10 cellular contexts compared by ENCODE assay signal in the genomic region with DNA sequence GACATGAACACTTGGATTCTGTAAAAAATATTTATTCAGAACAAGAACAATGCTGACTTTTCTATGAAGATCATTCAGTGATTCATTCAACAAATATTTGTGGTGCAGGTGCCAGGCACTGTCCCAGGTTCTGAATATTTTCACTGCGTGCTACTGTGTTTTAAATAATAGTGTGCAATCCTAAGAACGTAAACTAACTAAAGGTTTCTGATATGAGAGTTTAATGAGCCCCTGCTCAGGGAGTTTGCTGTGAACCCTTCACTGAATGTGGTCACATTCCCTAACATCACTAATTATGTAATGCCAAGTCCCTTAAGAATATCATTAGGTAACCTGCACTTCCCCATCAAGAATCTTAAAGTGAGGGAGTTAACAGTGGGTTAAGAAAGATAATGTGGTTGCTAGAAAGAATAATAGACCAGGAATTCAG. TPM values are rescaled to one million over a fixed set of nuclear protein-coding genes. Genes with fewer than 3 reads are reported as not detected.
A peak's percentile ranks its signal among the peaks of the same experiment; 100 is the strongest.
DNase-seq lines count a peak whose midpoint lies in the region; ATAC-seq and TF ChIP-seq lines count a peak whose summit lies in the region.
"Had no signal": no experiment of that assay in that cellular context is flagged by ENCODE, and none has a peak within 500 bp of the region (broad histone marks: within the 10 kb centered on the region; RNA-seq: fewer than 3 reads in every experiment).

No MANE protein-coding gene starts in this region.

- 14% methylated on average over 2 of the region's 2 CpGs for WGBS in liver

- H3K27ac ChIP-seq in liver (ENCODE audit: low read depth in 1 of 2, low read length in 2 of 2) = no peak overlapping the region

- TF ChIP-seq RAD21 in liver (IDR thresholded peaks at IDR 0.05) = no peak

- no peaks in the 10 kb centered on the region for H3K9me3 ChIP-seq in liver (ENCODE audit: control insufficient read depth in 4 of 4, low read length in 3 of 4)

- no peak overlapping the region for H3K4me3 ChIP-seq in liver (ENCODE audit: low read depth in 1 of 3, low read length in 3 of 3)

- peak overlapping the region; percentile 14 for H3K4me3 Mint-ChIP-seq in activated naive CD8-positive, alpha-beta T cell treated with anti-CD3 and anti-CD28 coated beads, Interleukin-2, amount 50 U/mL, for 24 hours

- H3K9ac ChIP-seq in liver (ENCODE audit: low read depth in 1 of 2, low read length in 2 of 2) = no peak overlapping the region

- DNase-seq in COLO829 (ENCODE audit: low spot score) (peak; percentile 82), LHCN-M2 (ENCODE audit: low read depth) (peak; percentile 46), NCI-H524 (lab: John Stamatoyannopoulos, UW) (no peak), HEK293T (ENCODE audit: extremely low spot score) (no peak)
- DNase-seq in activated naive CD8-positive, alpha-beta T cell treated with anti-CD3 and anti-CD28 coated beads, Interleukin-2, amount 50 U/mL, for 24 hours = no peak

- no peaks in the 10 kb centered on the region for H3K36me3 Mint-ChIP-seq in activated naive CD8-positive, alpha-beta T cell treated with anti-CD3 and anti-CD28 coated beads, Interleukin-2, amount 50 U/mL, for 24 hours (ENCODE audit: low read depth)

- H3K9me3 Mint-ChIP-seq in activated naive CD8-positive, alpha-beta T cell treated with anti-CD3 and anti-CD28 coated beads, Interleukin-2, amount 50 U/mL, for 24 hours = no peaks in the 10 kb centered on the region
- H3K9me3 Mint-ChIP-seq: central memory CD8-positive, alpha-beta T cell had no signal

- H3K4me1 Mint-ChIP-seq in activated naive CD8-positive, alpha-beta T cell treated with anti-CD3 and anti-CD28 coated beads, Interleukin-2, amount 50 U/mL, for 24 hours = peaks cover 12% of the 10 kb centered on the region

- no peak for TF ChIP-seq CTCF in liver (IDR thresholded peaks at IDR 0.05; ENCODE audit: low read depth, low read length, missing input control)

- H3K27me3 ChIP-seq in liver (ENCODE audit: control insufficient read depth in 4 of 4, insufficient read depth in 4 of 4, low read length in 3 of 4) = no peaks in the 10 kb centered on the region

- CTCF ChIA-PET in HEK293T (lab: Yijun Ruan, JAX) = no interaction called here

- no peak overlapping the region for H3K27ac Mint-ChIP-seq in activated naive CD8-positive, alpha-beta T cell treated with anti-CD3 and anti-CD28 coated beads, Interleukin-2, amount 50 U/mL, for 24 hours

- peaks cover 16% of the 10 kb centered on the region for H3K27me3 Mint-ChIP-seq in activated naive CD8-positive, alpha-beta T cell treated with anti-CD3 and anti-CD28 coated beads, Interleukin-2, amount 50 U/mL, for 24 hours

- POLR2A ChIA-PET in HEK293T (lab: Yijun Ruan, JAX) = no interaction called here

- H3K36me3 ChIP-seq in liver (ENCODE audit: control insufficient read depth in 4 of 4, insufficient read depth in 3 of 4, low read depth in 1 of 4, low read length in 3 of 4) = no peaks in the 10 kb centered on the region

- no peak for ATAC-seq in activated naive CD8-positive, alpha-beta T cell treated with anti-CD3 and anti-CD28 coated beads, Interleukin-2, amount 50 U/mL, for 24 hours
- no peak for ATAC-seq in GM19324 (IDR thresholded peaks at IDR 0.05; ENCODE audit: low FRiP score, unreplicated experiment)
- ATAC-seq in HG02678 (IDR thresholded peaks at IDR 0.05; ENCODE audit: unreplicated experiment) = no peak
- ATAC-seq: Panc1 had no signal

- peaks cover 2 to 27% (median 12%) of the 10 kb centered on the region in 4 donors for H3K4me1 ChIP-seq in liver (ENCODE audit: control insufficient read depth in 4 of 4, insufficient read depth in 4 of 4, low read length in 3 of 4)

TF ChIP-seq in liver, 16 proteins besides CTCF, POLR2A, EP300 and RAD21 (continues in another document):
- TF ChIP-seq FOXA1 (IDR thresholded peaks at IDR 0.05) (no peak), NR2F2 (IDR thresholded peaks at IDR 0.05) (no peak), RXRA (IDR thresholded peaks at IDR 0.05) (no peak), TAF1 (conservative IDR thresholded peaks at IDR 0.05) (no peak), HNF4G (IDR thresholded peaks at IDR 0.05) (no peak), SP1 (IDR thresholded peaks at IDR 0.05) (no peak), GABPA (IDR thresholded peaks at IDR 0.05 in 1 of 2, conservative IDR thresholded peaks at IDR 0.05 in 1 of 2) (no peak), HNF4A (conservative IDR thresholded peaks at IDR 0.05) (peak; percentile 8 to 10), JUND (IDR thresholded peaks at IDR 0.05) (peak; percentile 96 to 98)
- TF ChIP-seq, protein P1, sequence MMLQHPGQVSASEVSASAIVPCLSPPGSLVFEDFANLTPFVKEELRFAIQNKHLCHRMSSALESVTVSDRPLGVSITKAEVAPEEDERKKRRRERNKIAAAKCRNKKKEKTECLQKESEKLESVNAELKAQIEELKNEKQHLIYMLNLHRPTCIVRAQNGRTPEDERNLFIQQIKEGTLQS (IDR thresholded peaks at IDR 0.05) = peak; percentile 75
- TF ChIP-seq, protein P2, sequence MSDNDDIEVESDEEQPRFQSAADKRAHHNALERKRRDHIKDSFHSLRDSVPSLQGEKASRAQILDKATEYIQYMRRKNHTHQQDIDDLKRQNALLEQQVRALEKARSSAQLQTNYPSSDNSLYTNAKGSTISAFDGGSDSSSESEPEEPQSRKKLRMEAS (IDR thresholded peaks at IDR 0.05) = no peak

TF ChIP-seq in HEK293T, 16 proteins besides CTCF, POLR2A, EP300 and RAD21:
- no peak for TF ChIP-seq ZNF384 (IDR thresholded peaks at IDR 0.05)
- no peak for TF ChIP-seq FOXA1 (IDR thresholded peaks at IDR 0.05)
- no peak for TF ChIP-seq CTBP1 (IDR thresholded peaks at IDR 0.05; ENCODE audit: borderline replicate concordance)
- no peak for TF ChIP-seq BHLHE40 (IDR thresholded peaks at IDR 0.05; ENCODE audit: borderline replicate concordance)
- TF ChIP-seq FOXK2 (IDR thresholded peaks at IDR 0.05) = no peak
- TF ChIP-seq SP1 (IDR thresholded peaks at IDR 0.05) = no peak
- TF ChIP-seq SUZ12 (IDR thresholded peaks at IDR 0.05) = no peak
- TF ChIP-seq, protein P3, sequence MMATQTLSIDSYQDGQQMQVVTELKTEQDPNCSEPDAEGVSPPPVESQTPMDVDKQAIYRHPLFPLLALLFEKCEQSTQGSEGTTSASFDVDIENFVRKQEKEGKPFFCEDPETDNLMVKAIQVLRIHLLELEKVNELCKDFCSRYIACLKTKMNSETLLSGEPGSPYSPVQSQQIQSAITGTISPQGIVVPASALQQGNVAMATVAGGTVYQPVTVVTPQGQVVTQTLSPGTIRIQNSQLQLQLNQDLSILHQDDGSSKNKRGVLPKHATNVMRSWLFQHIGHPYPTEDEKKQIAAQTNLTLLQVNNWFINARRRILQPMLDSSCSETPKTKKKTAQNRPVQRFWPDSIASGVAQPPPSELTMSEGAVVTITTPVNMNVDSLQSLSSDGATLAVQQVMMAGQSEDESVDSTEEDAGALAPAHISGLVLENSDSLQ (IDR thresholded peaks at IDR 0.05) = no peak
- no peak for TF ChIP-seq FOXM1 (IDR thresholded peaks at IDR 0.05; ENCODE audit: borderline replicate concordance)
- no peak for TF ChIP-seq ELF4 (IDR thresholded peaks at IDR 0.05)
- no peak for TF ChIP-seq ARNT (IDR thresholded peaks at IDR 0.05)
- TF ChIP-seq LEF1 (IDR thresholded peaks at IDR 0.05; ENCODE audit: borderline replicate concordance) = no peak
- TF ChIP-seq L3MBTL2 (conservative IDR thresholded peaks at IDR 0.05) = no peak
- no peak for TF ChIP-seq TARDBP (IDR thresholded peaks at IDR 0.05)
- no peak for TF ChIP-seq HDGF (IDR thresholded peaks at IDR 0.05; ENCODE audit: borderline replicate concordance)

RNA-seq across cellular contexts. Expression of a gene that starts 1.7 kb away (rescaled TPM):
- total RNA-seq in LHCN-M2 (2014; rRNA removed) (0.77 and 1.3 TPM in 2 replicates), liver (10 to 100 TPM in 1 of 2 donors, 1 to 10 TPM in 1; 9.2 to 11.0 TPM)
- polyA plus RNA-seq in LHCN-M2 (2012) = 0.67 TPM
- 1 to 10 TPM; 1.8 to 3.1 TPM for polyA plus RNA-seq in liver

Comparison
In these comparisons a context has a peak if more than half of its experiments do, and no peak if none do; other contexts are left out.
1. DNase-seq: peak in COLO829 (single experiment) and LHCN-M2 (single experiment); none in activated naive CD8-positive, alpha-beta T cell treated with anti-CD3 and anti-CD28 coated beads, Interleukin-2, amount 50 U/mL, for 24 hours (single experiment), NCI-H524 (0 of 2) and HEK293T (single experiment).